In genomic region chr18:29002747-29003146, GRCh38 we compare ENCODE assay signal across 15 cellular contexts.
DNase-seq lines count a peak whose midpoint lies in the region; TF ChIP-seq lines count a peak whose summit lies in the region.
"Had no signal": no experiment of that assay in that cellular context is flagged by ENCODE, and none has a peak within 500 bp of the region (broad histone marks: within the 10 kb centered on the region; RNA-seq: fewer than 3 reads in every experiment).

No MANE protein-coding gene starts in this region.

- no peak overlapping the region for H2BK12ac ChIP-seq in neuronal stem cell (ENCODE audit: low read length)

- H3K4me3 Mint-ChIP-seq in endodermal cell (no peak overlapping the region), nephron (no peak overlapping the region), type B pancreatic cell (no peak overlapping the region), osteocyte (ENCODE audit: unreplicated experiment) (no peak overlapping the region)
- H3K4me3 Mint-ChIP-seq: HFFc6 had no signal

- no peak overlapping the region for H4K8ac ChIP-seq in neuronal stem cell (ENCODE audit: low read depth, low read length)

- no peak overlapping the region for H3K23ac ChIP-seq in neuronal stem cell (ENCODE audit: low read depth, low read length, poor library complexity)

- H2BK5ac ChIP-seq in neuronal stem cell (ENCODE audit: low read length) = no peak overlapping the region

- no peaks in the 10 kb centered on the region for H3K79me1 ChIP-seq in neuronal stem cell (ENCODE audit: low read depth, low read length)

- H3K4me1 ChIP-seq in endodermal cell (ENCODE audit: control insufficient read depth, insufficient read depth, low read length) (peaks cover 19% of the 10 kb centered on the region), neuronal stem cell (ENCODE audit: control insufficient read depth in 2 of 2, insufficient read depth in 1 of 2, low read depth in 1 of 2, low read length in 2 of 2) (peaks cover 2 to 11% of the 10 kb centered on the region in 2 donors)
- H3K4me1 ChIP-seq: Peyer's patch had no signal

- no peak overlapping the region for H2BK15ac ChIP-seq in neuronal stem cell (ENCODE audit: low read length)

- H4K91ac ChIP-seq in neuronal stem cell (ENCODE audit: low read depth, low read length, poor library complexity) = no peak overlapping the region

- H3K9ac ChIP-seq in endodermal cell (ENCODE audit: extremely low read depth, low read length, poor library complexity, severe bottlenecking) (no peak overlapping the region), neuronal stem cell (ENCODE audit: low read depth, low read length, poor library complexity) (no peak overlapping the region)

- H3K4ac ChIP-seq in neuronal stem cell (ENCODE audit: low read length) = no peak overlapping the region

- H3K27me3 Mint-ChIP-seq in endodermal cell (ENCODE audit: insufficient read depth) (no peaks in the 10 kb centered on the region), nephron (ENCODE audit: low read depth) (no peaks in the 10 kb centered on the region), type B pancreatic cell (no peaks in the 10 kb centered on the region), osteocyte (ENCODE audit: unreplicated experiment) (no peaks in the 10 kb centered on the region)

- H3K4me1 Mint-ChIP-seq in endodermal cell (peaks cover 51% of the 10 kb centered on the region), nephron (peaks cover 10% of the 10 kb centered on the region), type B pancreatic cell (ENCODE audit: unreplicated experiment) (peaks cover 4% of the 10 kb centered on the region), osteocyte (ENCODE audit: unreplicated experiment) (no peaks in the 10 kb centered on the region)

- H3K9me3 Mint-ChIP-seq in endodermal cell = peaks cover 12% of the 10 kb centered on the region
- no peaks in the 10 kb centered on the region for H3K9me3 Mint-ChIP-seq in nephron
- H3K9me3 Mint-ChIP-seq in type B pancreatic cell = peaks cover 3% of the 10 kb centered on the region
- peaks cover 4% of the 10 kb centered on the region for H3K9me3 Mint-ChIP-seq in osteocyte (ENCODE audit: unreplicated experiment)
- H3K9me3 Mint-ChIP-seq: HFFc6 had no signal

- H3K27ac ChIP-seq in endodermal cell (ENCODE audit: low read depth, low read length) (no peak overlapping the region), neuronal stem cell (replicated peaks; ENCODE audit: low read length) (no peak overlapping the region)
- H3K27ac ChIP-seq: C4-2B, Peyer's patch had no signal

- no peaks in the 10 kb centered on the region for H3K27me3 ChIP-seq in endodermal cell (ENCODE audit: control insufficient read depth, insufficient read depth, low read length, poor library complexity, severe bottlenecking)
- no peaks in the 10 kb centered on the region for H3K27me3 ChIP-seq in neuronal stem cell (ENCODE audit: control insufficient read depth in 3 of 3, insufficient read depth in 3 of 3, low read depth in 1 of 3, low read length in 3 of 3)
- H3K27me3 ChIP-seq: Peyer's patch had no signal

- H3K4me3 ChIP-seq in endodermal cell (ENCODE audit: low read length) (no peak overlapping the region), neuronal stem cell (ENCODE audit: low read length in 2 of 2) (no peak overlapping the region)
- H3K4me3 ChIP-seq: Peyer's patch had no signal

- no peak overlapping the region for H2AK5ac ChIP-seq in neuronal stem cell (ENCODE audit: low read depth, low read length)

- H3K9me3 ChIP-seq in endodermal cell (ENCODE audit: control insufficient read depth, low read length) (peaks cover 14% of the 10 kb centered on the region), neuronal stem cell (replicated peaks in 1 of 2; ENCODE audit: control insufficient read depth in 2 of 2, insufficient read depth in 1 of 2, low read depth in 1 of 2, low read length in 2 of 2) (peaks cover 1 to 4% of the 10 kb centered on the region in 2 donors)
- H3K9me3 ChIP-seq: Peyer's patch had no signal

- TF ChIP-seq CTCF in endodermal cell (conservative IDR thresholded peaks at IDR 0.05) (no peak), nephron (IDR thresholded peaks at IDR 0.05; ENCODE audit: unreplicated experiment in 3 of 3) (no peak), type B pancreatic cell (conservative IDR thresholded peaks at IDR 0.05) (no peak), osteocyte (IDR thresholded peaks at IDR 0.05) (no peak)

- peak; percentile 70 for DNase-seq in NCI-H2227 treated with DMSO at 0.1 percent for 48 hours (lab: John Stamatoyannopoulos, UW)
- no peak for DNase-seq in endodermal cell
- no peak for DNase-seq in type B pancreatic cell (ENCODE audit: extremely low spot score, unreplicated experiment)
- no peak for DNase-seq in activated effector memory CD4-positive, alpha-beta T cell treated with Interleukin-2 at 50 U/mL for 16 hours
- no peak for DNase-seq in neuronal stem cell (ENCODE audit: low spot score)
- DNase-seq in osteocyte (ENCODE audit: extremely low spot score, unreplicated experiment) = no peak
- DNase-seq: HFFc6; KG1; NCI-H1694 treated with DMSO at 0.1 percent for 48 hours; NCI-H524 treated with DMSO at 0.1 percent for 48 hours; NK-92 treated with Interleukin-12 subunit alpha and Interleukin-12 subunit beta, amount 100 ng/mL, for 24 hours; Peyer's patch; Right ventricle myocardium superior had no signal

- WGBS in endodermal cell (ENCODE audit: insufficient coverage in 1 of 2, insufficient read length in 1 of 2), 2 experiments = 95% methylated on average over 4 to 8 of the region's 8 CpGs
- WGBS in neuronal stem cell (ENCODE audit: extremely low coverage in 2 of 2, insufficient read length in 2 of 2, insufficient replicate concordance in 1 of 2), 2 donors = no CpG with 5 or more reads among the region's 8 CpGs

- H3K27ac Mint-ChIP-seq in endodermal cell (peak overlapping the region; percentile 80), nephron (peak overlapping the region in 2 of 3 experiments; percentile 29 to 51), type B pancreatic cell (peak overlapping the region; percentile 42), osteocyte (ENCODE audit: unreplicated experiment) (no peak overlapping the region)
- H3K27ac Mint-ChIP-seq: HFFc6 had no signal

- no peak overlapping the region for H3K14ac ChIP-seq in neuronal stem cell (ENCODE audit: low read length)

- no peak overlapping the region for H2AFZ ChIP-seq in neuronal stem cell (ENCODE audit: low read length)

- H3K36me3 ChIP-seq in endodermal cell (ENCODE audit: control insufficient read depth, insufficient read depth, low read length) = peaks cover 3% of the 10 kb centered on the region
- H3K36me3 ChIP-seq in neuronal stem cell (replicated peaks in 1 of 2; ENCODE audit: control insufficient read depth in 2 of 2, insufficient read depth in 2 of 2, low read length in 2 of 2) = no peaks in the 10 kb centered on the region
- H3K36me3 ChIP-seq: Peyer's patch had no signal

- H2BK120ac ChIP-seq in neuronal stem cell (ENCODE audit: low read depth, low read length) = no peak overlapping the region

- H3K36me3 Mint-ChIP-seq in endodermal cell (ENCODE audit: low read depth) (peaks cover 15% of the 10 kb centered on the region), nephron (ENCODE audit: low read depth) (no peaks in the 10 kb centered on the region), type B pancreatic cell (no peaks in the 10 kb centered on the region), osteocyte (ENCODE audit: unreplicated experiment) (no peaks in the 10 kb centered on the region)

- H3K18ac ChIP-seq in neuronal stem cell (ENCODE audit: low read length) = no peak overlapping the region

- H3K4me2 ChIP-seq in neuronal stem cell (ENCODE audit: insufficient read depth, low read length, poor library complexity, severe bottlenecking) = no peak overlapping the region
